ENCODE assay signal across 27 cellular contexts in genomic region chr3:171900396-171900795, GRCh38. TPM values are rescaled to one million over a fixed set of nuclear protein-coding genes. Genes with fewer than 3 reads are reported as not detected.
"Had no signal": no experiment of that assay in that cellular context is flagged by ENCODE, and none has a peak within 500 bp of the region (broad histone marks: within the 10 kb centered on the region; RNA-seq: fewer than 3 reads in every experiment).

No MANE protein-coding gene starts in this region.

- H3K9me3 Mint-ChIP-seq: activated CD4-positive, alpha-beta memory T cell treated with anti-CD3 and anti-CD28 coated beads, Interleukin-2, amount 10 ng/mL, durations not matched to agents 7 days and 5 days; activated CD4-positive, alpha-beta T cell treated with anti-CD3 and anti-CD28 coated beads, Interleukin-2, amount 10 ng/mL, durations not matched to agents 7 days and 5 days; activated naive CD4-positive, alpha-beta T cell treated with anti-CD3 and anti-CD28 coated beads, Interleukin-2, amount 10 ng/mL, durations not matched to agents 7 days and 5 days; activated naive CD8-positive, alpha-beta T cell treated with anti-CD3 and anti-CD28 coated beads for 36 hours; activated T-cell treated with anti-CD3 and anti-CD28 coated beads, Interleukin-2, amount 50 U/mL, for 72 hours; activated T-helper 2 cell treated with anti-CD3 and anti-CD28 coated beads, Interferon-gamma antibody, Interleukin-2, Interleukin-4, amounts not matched to agents 10 μg/mL and 5 μg/mL and 100 μg/mL, durations not matched to agents 14 hours and 24 hours and 36 hours; T-cell had no signal

- DNase-seq: activated CD4-positive, alpha-beta memory T cell treated with anti-CD3 and anti-CD28 coated beads, Interleukin-2, amount 10 ng/mL, durations not matched to agents 7 days and 5 days; activated CD4-positive, alpha-beta T cell treated with anti-CD3 and anti-CD28 coated beads, Interleukin-2, amount 10 ng/mL, durations not matched to agents 7 days and 5 days; activated CD4-positive, CD25-positive, alpha-beta regulatory T cell; activated gamma-delta T cell treated with Interleukin-2 at 50 U/mL for 16 hours; activated naive CD4-positive, alpha-beta T cell treated with anti-CD3 and anti-CD28 coated beads, Interleukin-2, amount 10 ng/mL, durations not matched to agents 7 days and 5 days; activated naive CD8-positive, alpha-beta T cell treated with anti-CD3 and anti-CD28 coated beads for 36 hours; activated T-cell treated with anti-CD3 and anti-CD28 coated beads for 4 hours; activated T-cell treated with anti-CD3 and anti-CD28 coated beads, Interleukin-2, amount 50 U/mL, for 72 hours; brain microvascular endothelial cell; Kasumi-1; KBM-7; NCI-H1105; NCI-H1436; NCI-H187; NCI-H2081; NCI-H510A treated with DMSO at 0.1 percent for 48 hours; NCI-H69; PC-9; SIG-M5; T-cell; T-helper 2 cell; T1000 had no signal

- H3K36me3 Mint-ChIP-seq: activated naive CD4-positive, alpha-beta T cell treated with anti-CD3 and anti-CD28 coated beads, Interleukin-2, amount 10 ng/mL, durations not matched to agents 7 days and 5 days; activated naive CD8-positive, alpha-beta T cell treated with anti-CD3 and anti-CD28 coated beads for 36 hours; T-cell had no signal

- H3K27ac Mint-ChIP-seq: activated CD4-positive, alpha-beta memory T cell treated with anti-CD3 and anti-CD28 coated beads, Interleukin-2, amount 10 ng/mL, durations not matched to agents 7 days and 5 days; activated CD4-positive, alpha-beta T cell treated with anti-CD3 and anti-CD28 coated beads, Interleukin-2, amount 10 ng/mL, durations not matched to agents 7 days and 5 days; activated naive CD4-positive, alpha-beta T cell treated with anti-CD3 and anti-CD28 coated beads, Interleukin-2, amount 10 ng/mL, durations not matched to agents 7 days and 5 days; activated naive CD8-positive, alpha-beta T cell treated with anti-CD3 and anti-CD28 coated beads for 36 hours; activated T-cell treated with anti-CD3 and anti-CD28 coated beads, Interleukin-2, amount 50 U/mL, for 72 hours; activated T-helper 2 cell treated with anti-CD3 and anti-CD28 coated beads, Interferon-gamma antibody, Interleukin-2, Interleukin-4, amounts not matched to agents 10 μg/mL and 5 μg/mL and 100 μg/mL, durations not matched to agents 14 hours and 24 hours and 36 hours; T-cell had no signal

- H3K36me3 ChIP-seq: brain microvascular endothelial cell, cardiac muscle cell had no signal

- H3K4me1 Mint-ChIP-seq: activated CD4-positive, alpha-beta memory T cell treated with anti-CD3 and anti-CD28 coated beads, Interleukin-2, amount 10 ng/mL, durations not matched to agents 7 days and 5 days; activated CD4-positive, alpha-beta T cell treated with anti-CD3 and anti-CD28 coated beads, Interleukin-2, amount 10 ng/mL, durations not matched to agents 7 days and 5 days; activated naive CD4-positive, alpha-beta T cell treated with anti-CD3 and anti-CD28 coated beads, Interleukin-2, amount 10 ng/mL, durations not matched to agents 7 days and 5 days; activated naive CD8-positive, alpha-beta T cell treated with anti-CD3 and anti-CD28 coated beads for 36 hours; T-cell had no signal

- H3K4me3 Mint-ChIP-seq: activated CD4-positive, alpha-beta memory T cell treated with anti-CD3 and anti-CD28 coated beads, Interleukin-2, amount 10 ng/mL, durations not matched to agents 7 days and 5 days; activated CD4-positive, alpha-beta T cell treated with anti-CD3 and anti-CD28 coated beads, Interleukin-2, amount 10 ng/mL, durations not matched to agents 7 days and 5 days; activated naive CD4-positive, alpha-beta T cell treated with anti-CD3 and anti-CD28 coated beads, Interleukin-2, amount 10 ng/mL, durations not matched to agents 7 days and 5 days; activated naive CD8-positive, alpha-beta T cell treated with anti-CD3 and anti-CD28 coated beads for 36 hours; activated T-cell treated with anti-CD3 and anti-CD28 coated beads, Interleukin-2, amount 50 U/mL, for 72 hours; T-cell had no signal

- ATAC-seq: activated T-cell treated with anti-CD3 and anti-CD28 coated beads, Interleukin-2, amount 50 U/mL, for 72 hours; T-cell had no signal

- H3K27ac ChIP-seq: brain microvascular endothelial cell, cardiac muscle cell, PC-9, VCaP had no signal

- H3K27me3 ChIP-seq: brain microvascular endothelial cell, cardiac muscle cell had no signal

- H3K4me3 ChIP-seq: cardiac muscle cell, PC-9 had no signal

RNA-seq across cellular contexts. Expression of gene TMEM212, which starts 57.2 kb away (rescaled TPM):
- total RNA-seq: activated CD4-positive, alpha-beta memory T cell treated with anti-CD3 and anti-CD28 coated beads, Interleukin-2, amount 10 ng/mL, durations not matched to agents 7 days and 5 days; activated CD4-positive, alpha-beta T cell treated with anti-CD3 and anti-CD28 coated beads, Interleukin-2, amount 10 ng/mL, durations not matched to agents 7 days and 5 days; activated CD8-positive, alpha-beta memory T cell treated with anti-CD3 and anti-CD28 coated beads for 36 hours; activated naive CD8-positive, alpha-beta T cell treated with anti-CD3 and anti-CD28 coated beads for 36 hours; activated T-cell treated with anti-CD3 and anti-CD28 coated beads, Interleukin-2, amount 50 U/mL, for 72 hours; cardiac muscle cell; PC-9; T-cell had no signal
- polyA plus RNA-seq: adipose tissue, cardiac muscle cell had no signal
